Comparison of ENCODE assay signal across 8 cellular contexts in the genomic region with DNA sequence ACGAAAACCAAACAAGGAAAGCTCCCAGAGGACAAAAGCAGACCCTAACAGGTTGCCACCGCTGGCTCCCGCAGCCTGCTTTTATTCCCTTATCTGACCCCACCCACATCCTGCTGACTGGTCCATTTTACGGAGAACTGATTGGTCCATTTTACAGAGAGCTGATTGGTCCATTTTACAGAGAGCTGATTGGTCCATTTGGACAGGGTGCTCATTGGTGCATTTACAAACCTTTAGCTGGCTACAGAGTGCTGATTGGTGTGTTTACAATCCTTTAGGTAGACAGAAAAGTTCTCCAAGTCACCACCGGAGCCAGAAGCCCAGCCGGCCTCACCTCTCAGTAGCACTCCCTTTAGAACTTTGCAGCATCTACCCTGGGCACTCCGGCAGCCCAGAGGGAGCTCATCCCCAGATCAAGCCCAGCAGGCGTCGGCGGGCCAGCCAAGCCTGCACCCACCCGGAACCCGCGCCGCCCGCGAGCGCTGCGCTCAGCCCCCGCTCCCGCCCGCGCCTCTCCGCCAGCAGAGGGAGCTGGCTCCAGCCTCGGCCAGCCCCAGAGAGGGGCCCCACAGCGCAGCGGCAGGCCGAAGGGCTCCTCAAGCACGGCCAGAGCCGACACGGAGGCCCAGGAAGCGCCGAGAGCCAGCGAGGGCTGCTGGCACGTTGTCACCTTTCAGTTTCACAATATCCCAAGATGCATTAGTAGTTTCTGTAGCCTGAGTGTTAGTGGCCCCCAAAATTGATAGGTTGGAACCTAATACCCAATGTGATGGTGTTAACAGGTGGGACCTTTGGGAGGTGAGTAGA. TPM values are rescaled to one million over a fixed set of nuclear protein-coding genes. Genes with fewer than 3 reads are reported as not detected.
DNase-seq lines count a peak whose midpoint lies in the region; ATAC-seq and TF ChIP-seq lines count a peak whose summit lies in the region.

No MANE protein-coding gene starts in this region.

- no peaks in the 10 kb centered on the region for H3K9me3 Mint-ChIP-seq in naive thymus-derived CD8-positive, alpha-beta T cell

- ATAC-seq in GM19372 (IDR thresholded peaks at IDR 0.05; ENCODE audit: low read depth, unreplicated experiment), result peak; percentile 92
- ATAC-seq in naive thymus-derived CD8-positive, alpha-beta T cell, result peak; percentile 93 to 98

- no peak for TF ChIP-seq CTCF in HL-60 (IDR thresholded peaks at IDR 0.05; ENCODE audit: insufficient read depth, low read length)

- peaks cover 5 to 21% (median 13%) of the 10 kb centered on the region in 4 donors for H3K4me1 Mint-ChIP-seq in naive thymus-derived CD8-positive, alpha-beta T cell

- DNase-seq in AG08396 (ENCODE audit: low spot score) (peak; percentile 37), HL-60 (ENCODE audit: low read depth in 1 of 2, low spot score in 1 of 2) (peak; percentile 5 to 14), substantia nigra (lab: John Stamatoyannopoulos, UW) (peak in 25 of 49 donors; percentile 6 to 48 (median 16)), NCI-H226 (no peak)
- peak; percentile 42 for DNase-seq in activated CD4-positive, alpha-beta T cell treated with anti-CD3 and anti-CD28 coated beads, Interleukin-2, amount 50 U/mL, for 1 hour
- DNase-seq in effector memory CD4-positive, alpha-beta T cell, result peak; percentile 7 to 27 (median 23)
- DNase-seq in naive thymus-derived CD8-positive, alpha-beta T cell, result peak; percentile 39 to 72 (median 62)

- POLR2A ChIA-PET in naive thymus-derived CD8-positive, alpha-beta T cell (lab: Charles Lee), result interaction anchor here (0.9 to 1.5 kb wide), 4 partner anchors 10 to 265 kb away, joined by 3 to 4 read pairs (median 4); no protein-coding TSS in a partner anchor

- no peak overlapping the region for H3K4me3 ChIP-seq in HL-60 (replicated peaks; ENCODE audit: insufficient read depth, low read length)
- no peak overlapping the region for H3K4me3 ChIP-seq in effector memory CD4-positive, alpha-beta T cell (ENCODE audit: insufficient read depth, low read depth, low read length, poor library complexity, severe bottlenecking)

- no peaks in the 10 kb centered on the region for H3K27me3 ChIP-seq in HL-60 (ENCODE audit: insufficient read depth, poor library complexity, severe bottlenecking)
- H3K27me3 ChIP-seq in effector memory CD4-positive, alpha-beta T cell (replicated peaks; ENCODE audit: control insufficient read depth, insufficient read depth, low read length, poor library complexity, severe bottlenecking), result no peaks in the 10 kb centered on the region

- H3K27ac ChIP-seq in HL-60 (replicated peaks) (no peak overlapping the region), substantia nigra (ENCODE audit: low read depth, low read length, poor library complexity, severe bottlenecking) (no peak overlapping the region)
- H3K27ac ChIP-seq in effector memory CD4-positive, alpha-beta T cell (ENCODE audit: insufficient read depth, low read length, poor library complexity, severe bottlenecking), result no peak overlapping the region

- H3K4me1 ChIP-seq in effector memory CD4-positive, alpha-beta T cell (ENCODE audit: control insufficient read depth, insufficient read depth, low read length, poor library complexity, severe bottlenecking), result peaks cover under 1% of the 10 kb centered on the region

- H3K36me3 ChIP-seq in effector memory CD4-positive, alpha-beta T cell (ENCODE audit: control insufficient read depth, insufficient read depth, low read length), result no peaks in the 10 kb centered on the region

- peaks cover 0 to 3% (median 0%) of the 10 kb centered on the region in 5 donors for H3K27me3 Mint-ChIP-seq in naive thymus-derived CD8-positive, alpha-beta T cell

- no peaks in the 10 kb centered on the region for H3K36me3 Mint-ChIP-seq in naive thymus-derived CD8-positive, alpha-beta T cell

- peak overlapping the region; percentile 59 to 87 (median 76) for H3K4me3 Mint-ChIP-seq in naive thymus-derived CD8-positive, alpha-beta T cell

- H3K9me3 ChIP-seq in effector memory CD4-positive, alpha-beta T cell (ENCODE audit: control insufficient read depth, low read length), result no peaks in the 10 kb centered on the region

- peak overlapping the region in 7 of 10 donors; percentile 43 to 85 (median 56) for H3K27ac Mint-ChIP-seq in naive thymus-derived CD8-positive, alpha-beta T cell

RNA-seq across cellular contexts. Expression of a gene that starts 35.3 kb away (rescaled TPM):
- total RNA-seq in naive thymus-derived CD8-positive, alpha-beta T cell, result 10 to 100 TPM; 67.2 to 70.1 TPM
- polyA plus RNA-seq in naive thymus-derived CD8-positive, alpha-beta T cell, result 10 to 100 TPM; 24.9 to 66.4 (median 49.7) TPM
